Comparison of ENCODE assay signal across 20 cellular contexts in genomic region chr7:76426246-76426645, GRCh38. TPM values are rescaled to one million over a fixed set of nuclear protein-coding genes. Genes with fewer than 3 reads are reported as not detected.
DNase-seq lines count a peak whose midpoint lies in the region; ATAC-seq and TF ChIP-seq lines count a peak whose summit lies in the region.
"Had no signal": no experiment of that assay in that cellular context is flagged by ENCODE, and none has a peak within 500 bp of the region (broad histone marks: within the 10 kb centered on the region; RNA-seq: fewer than 3 reads in every experiment).

No MANE protein-coding gene starts in this region.

- H3K18ac ChIP-seq in mesenchymal stem cell (ENCODE audit: low read depth in 1 of 2, low read length in 2 of 2): no peak overlapping the region

- no peaks in the 10 kb centered on the region for H3K79me1 ChIP-seq in mesenchymal stem cell (replicated peaks; ENCODE audit: low read length, poor library complexity, severe bottlenecking)

- H3K27me3 ChIP-seq in RWPE2 (ENCODE audit: insufficient read depth, poor library complexity, severe bottlenecking) (no peaks in the 10 kb centered on the region), mesenchymal stem cell (ENCODE audit: control insufficient read depth in 1 of 2, insufficient read depth in 1 of 2, low read length in 2 of 2) (no peaks in the 10 kb centered on the region), aorta (ENCODE audit: control insufficient read depth in 1 of 2, insufficient read depth in 2 of 2, low read length in 1 of 2) (no peaks in the 10 kb centered on the region)
- H3K27me3 ChIP-seq: BLaER1 treated with 17β-estradiol and CSF1 and Interleukin-3, amounts not matched to agents 10 nM and 100 nM had no signal

- H2BK5ac ChIP-seq in mesenchymal stem cell (ENCODE audit: low read depth, low read length, poor library complexity, severe bottlenecking): no peak overlapping the region

- H4K91ac ChIP-seq in mesenchymal stem cell (ENCODE audit: low read length): no peak overlapping the region

- H3K27ac ChIP-seq in RWPE2 (ENCODE audit: poor library complexity, severe bottlenecking) (peak overlapping the region; percentile 99), mesenchymal stem cell (ENCODE audit: low read length, poor library complexity, severe bottlenecking) (no peak overlapping the region), aorta (ENCODE audit: low read depth in 1 of 2, low read length in 2 of 2) (no peak overlapping the region)
- H3K27ac ChIP-seq: BLaER1 treated with 17β-estradiol and CSF1 and Interleukin-3, amounts not matched to agents 10 nM and 100 nM; HL-60 had no signal

- no peak overlapping the region for H3K4ac ChIP-seq in mesenchymal stem cell (ENCODE audit: low read depth in 1 of 2, low read length in 2 of 2)

- no peak for ATAC-seq in natural killer cell treated with Interleukin-12 subunit alpha and Interleukin-12 subunit beta and Interleukin-15 and Interleukin-18, amount 100 ng/mL, for 72 hours
- ATAC-seq in natural killer cell (no peak), RWPE2 (ENCODE audit: low read depth) (no peak), aorta (ENCODE audit: low FRiP score) (no peak)
- ATAC-seq: GM23338 had no signal

- peak; percentile 18 for DNase-seq in natural killer cell treated with Interleukin-12 subunit alpha and Interleukin-12 subunit beta and Interleukin-15 and Interleukin-18, amount 100 ng/mL, for 72 hours (ENCODE audit: low spot score)
- no peak for DNase-seq in natural killer cell
- no peak for DNase-seq in RWPE2 (ENCODE audit: low spot score)
- no peak for DNase-seq in mesenchymal stem cell
- DNase-seq in aorta: peak; percentile 13 to 62
- DNase-seq in NCI-H1694 (lab: John Stamatoyannopoulos, UW): no peak
- no peak for DNase-seq in MV-4-11 (lab: John Stamatoyannopoulos, UW)
- DNase-seq in stimulated activated CD4-positive, alpha-beta T cell treated with anti-CD3 and anti-CD28 coated beads, Interleukin-2, amount 100 ng/mL, for 24 hours: no peak
- DNase-seq: ACHN; Calu3; CD4-positive, alpha-beta T cell; DMS 273 treated with DMSO at 0.1 percent for 48 hours; DMS79 treated with DMSO at 0.1 percent for 48 hours; EL; HCEC 1CT; HFFc6; IMR-90 had no signal

- no peak overlapping the region for H3K27ac Mint-ChIP-seq in natural killer cell treated with Interleukin-12 subunit alpha and Interleukin-12 subunit beta and Interleukin-15 and Interleukin-18, amount 100 ng/mL, for 72 hours
- H3K27ac Mint-ChIP-seq in natural killer cell: no peak overlapping the region
- H3K27ac Mint-ChIP-seq: CD4-positive, alpha-beta T cell; GM23338; HFFc6 had no signal

- H3K36me3 ChIP-seq in RWPE2 (ENCODE audit: low read depth): no peaks in the 10 kb centered on the region
- H3K36me3 ChIP-seq in mesenchymal stem cell (ENCODE audit: control insufficient read depth in 1 of 2, insufficient read depth in 2 of 2, low read depth in 1 of 2, low read length in 2 of 2): no peaks in the 10 kb centered on the region
- H3K36me3 ChIP-seq in aorta (ENCODE audit: control insufficient read depth in 1 of 2, insufficient read depth in 2 of 2, low read length in 1 of 2): no peaks in the 10 kb centered on the region
- H3K36me3 ChIP-seq: BLaER1 treated with 17β-estradiol and CSF1 and Interleukin-3, amounts not matched to agents 10 nM and 100 nM had no signal

- peaks cover 0 to 10% of the 10 kb centered on the region in 2 donors for H3K4me1 Mint-ChIP-seq in natural killer cell treated with Interleukin-12 subunit alpha and Interleukin-12 subunit beta and Interleukin-15 and Interleukin-18, amount 100 ng/mL, for 72 hours (ENCODE audit: low read depth in 2 of 2)
- H3K4me1 Mint-ChIP-seq in natural killer cell: peaks cover 0 to 4% of the 10 kb centered on the region in 2 donors

- no peak overlapping the region for H2AFZ ChIP-seq in mesenchymal stem cell (ENCODE audit: low read depth, low read length)
- H2AFZ ChIP-seq: GM23338 had no signal

- intact Hi-C loops in natural killer cell (cut with micrococcal nuclease) (no loop called here), aorta (cut with DNase I) (no loop called here)

- H3K4me3 ChIP-seq in RWPE2 (ENCODE audit: severe bottlenecking): no peak overlapping the region
- no peak overlapping the region for H3K4me3 ChIP-seq in mesenchymal stem cell (ENCODE audit: insufficient read depth in 1 of 2, low read depth in 1 of 2, low read length in 2 of 2)
- H3K4me3 ChIP-seq in aorta (ENCODE audit: low read length in 2 of 2): no peak overlapping the region
- H3K4me3 ChIP-seq: BLaER1 treated with 17β-estradiol and CSF1 and Interleukin-3, amounts not matched to agents 10 nM and 100 nM; GM23338 had no signal

- H3K14ac ChIP-seq in mesenchymal stem cell (ENCODE audit: low read length in 2 of 2): no peak overlapping the region

- no peak overlapping the region for H3K4me2 ChIP-seq in mesenchymal stem cell (ENCODE audit: low read length, poor library complexity, severe bottlenecking)
- H3K4me2 ChIP-seq: BLaER1 treated with 17β-estradiol and CSF1 and Interleukin-3, amounts not matched to agents 10 nM and 100 nM; GM23338 had no signal

- H3K9me3 ChIP-seq in RWPE2 (ENCODE audit: severe bottlenecking) (no peaks in the 10 kb centered on the region), mesenchymal stem cell (ENCODE audit: control insufficient read depth, low read length) (no peaks in the 10 kb centered on the region), aorta (ENCODE audit: control insufficient read depth, low read length) (no peaks in the 10 kb centered on the region)
- H3K9me3 ChIP-seq: BLaER1 treated with 17β-estradiol and CSF1 and Interleukin-3, amounts not matched to agents 10 nM and 100 nM had no signal

- no peaks in the 10 kb centered on the region for H3K9me3 Mint-ChIP-seq in natural killer cell treated with Interleukin-12 subunit alpha and Interleukin-12 subunit beta and Interleukin-15 and Interleukin-18, amount 100 ng/mL, for 72 hours
- no peaks in the 10 kb centered on the region for H3K9me3 Mint-ChIP-seq in natural killer cell
- H3K9me3 Mint-ChIP-seq: CD4-positive, alpha-beta T cell; HFFc6 had no signal

- no peaks in the 10 kb centered on the region for H3K36me3 Mint-ChIP-seq in natural killer cell treated with Interleukin-12 subunit alpha and Interleukin-12 subunit beta and Interleukin-15 and Interleukin-18, amount 100 ng/mL, for 72 hours
- H3K36me3 Mint-ChIP-seq in natural killer cell: no peaks in the 10 kb centered on the region

- peak overlapping the region; percentile 67 for H4K8ac ChIP-seq in mesenchymal stem cell (ENCODE audit: low read length)

- H3K4me1 ChIP-seq in RWPE2 (ENCODE audit: insufficient read depth, poor library complexity, severe bottlenecking) (peaks cover 30% of the 10 kb centered on the region), mesenchymal stem cell (ENCODE audit: control insufficient read depth, insufficient read depth, low read depth, low read length) (peaks cover 15% of the 10 kb centered on the region), aorta (ENCODE audit: control insufficient read depth in 1 of 2, insufficient read depth in 2 of 2, low read length in 2 of 2) (no peaks in the 10 kb centered on the region)

- H2BK15ac ChIP-seq in mesenchymal stem cell (ENCODE audit: low read depth, poor library complexity, severe bottlenecking): no peak overlapping the region

- TF ChIP-seq CTCF in natural killer cell (IDR thresholded peaks at IDR 0.05) (no peak), RWPE2 (IDR thresholded peaks at IDR 0.05; ENCODE audit: poor library complexity, severe bottlenecking) (no peak)

- H2AK5ac ChIP-seq in mesenchymal stem cell (ENCODE audit: low read length, severe bottlenecking): peak overlapping the region; percentile 77

- 93% methylated on average over 4 of the region's 4 CpGs for WGBS in mesenchymal stem cell
- WGBS in aorta, 2 donors: 92 to 93% methylated on average over 4 of the region's 4 CpGs

- H2BK12ac ChIP-seq in mesenchymal stem cell (ENCODE audit: low read length in 2 of 2): no peak overlapping the region

- H3K27me3 Mint-ChIP-seq in natural killer cell treated with Interleukin-12 subunit alpha and Interleukin-12 subunit beta and Interleukin-15 and Interleukin-18, amount 100 ng/mL, for 72 hours: no peaks in the 10 kb centered on the region
- H3K27me3 Mint-ChIP-seq in natural killer cell (ENCODE audit: low read depth in 2 of 2): no peaks in the 10 kb centered on the region

- H3K9ac ChIP-seq in mesenchymal stem cell (ENCODE audit: low read length): no peak overlapping the region
- H3K9ac ChIP-seq: BLaER1 treated with 17β-estradiol and CSF1 and Interleukin-3, amounts not matched to agents 10 nM and 100 nM had no signal

- H3K4me3 Mint-ChIP-seq in natural killer cell treated with Interleukin-12 subunit alpha and Interleukin-12 subunit beta and Interleukin-15 and Interleukin-18, amount 100 ng/mL, for 72 hours: no peak overlapping the region
- no peak overlapping the region for H3K4me3 Mint-ChIP-seq in natural killer cell
- H3K4me3 Mint-ChIP-seq: CD4-positive, alpha-beta T cell; GM23338; HFFc6 had no signal

- H2BK120ac ChIP-seq in mesenchymal stem cell (ENCODE audit: low read depth, low read length): no peak overlapping the region

- no peak overlapping the region for H3K23ac ChIP-seq in mesenchymal stem cell (ENCODE audit: low read length in 2 of 2)

RNA-seq across cellular contexts. Expression of gene ZP3, which starts 1.5 kb away (rescaled TPM):
- 1 to 10 TPM in 1 of 2 donors, under 1 TPM in 1; 0.39 to 8.4 TPM for total RNA-seq in natural killer cell treated with Interleukin-12 subunit alpha and Interleukin-12 subunit beta and Interleukin-15 and Interleukin-18, amount 100 ng/mL, for 72 hours
- 10 to 100 TPM in 1 of 3 donors, 1 to 10 TPM in 2; 1.9 to 12.9 (median 6.1) TPM for total RNA-seq in natural killer cell
- 1.9 TPM for polyA plus RNA-seq in mesenchymal stem cell (2013, experiment 1 of 2)
- polyA plus RNA-seq in mesenchymal stem cell (2013, experiment 2 of 2): 4.6 TPM
- total RNA-seq in aorta: 1 to 10 TPM; 1.5 to 2.0 TPM
- polyA plus RNA-seq in aorta: 1 to 10 TPM in 1 of 2 donors, under 1 TPM in 1; 0.38 to 3.2 TPM

RNA-seq across cellular contexts. Expression of gene SSC4D, which starts 16.7 kb away (rescaled TPM):
- total RNA-seq in natural killer cell treated with Interleukin-12 subunit alpha and Interleukin-12 subunit beta and Interleukin-15 and Interleukin-18, amount 100 ng/mL, for 72 hours: under 1 TPM; 0.24 to 0.47 TPM
- total RNA-seq in natural killer cell (under 1 TPM in 1 of 3 donors, not detected in 2; 0.40 TPM), aorta (under 1 TPM; 0.33 to 0.58 TPM)
- 0.46 TPM for polyA plus RNA-seq in mesenchymal stem cell (2013, experiment 1 of 2)
- polyA plus RNA-seq in mesenchymal stem cell (2013, experiment 2 of 2): 0.49 TPM
- polyA plus RNA-seq in aorta: under 1 TPM in 1 of 2 donors, not detected in 1; 0.13 TPM
- total RNA-seq: Calu3; CD4-positive, alpha-beta T cell had no signal

RNA-seq across cellular contexts. Expression of gene DTX2, which starts 35.3 kb away (rescaled TPM):
- total RNA-seq in natural killer cell treated with Interleukin-12 subunit alpha and Interleukin-12 subunit beta and Interleukin-15 and Interleukin-18, amount 100 ng/mL, for 72 hours: 10 to 100 TPM; 34.3 to 36.5 TPM
- 10 to 100 TPM; 32.3 to 48.3 (median 40.5) TPM for total RNA-seq in natural killer cell
- polyA plus RNA-seq in mesenchymal stem cell (2013, experiment 1 of 2): 12.6 TPM
- 12.4 TPM for polyA plus RNA-seq in mesenchymal stem cell (2013, experiment 2 of 2)
- total RNA-seq in aorta: 10 to 100 TPM; 23.7 to 40.9 TPM
- polyA plus RNA-seq in aorta: 10 to 100 TPM; 10.4 to 14.4 TPM

Comparison
In these comparisons a context has a peak if more than half of its experiments do, and no peak if none do; other contexts are left out.
1. DNase-seq: peak in natural killer cell treated with Interleukin-12 subunit alpha and Interleukin-12 subunit beta and Interleukin-15 and Interleukin-18, amount 100 ng/mL, for 72 hours (single experiment) and aorta (2 of 2); none in natural killer cell (single experiment), RWPE2 (single experiment), mesenchymal stem cell (single experiment), NCI-H1694 (single experiment), MV-4-11 (single experiment) and stimulated activated CD4-positive, alpha-beta T cell treated with anti-CD3 and anti-CD28 coated beads, Interleukin-2, amount 100 ng/mL, for 24 hours (0 of 2).